Comparison of ENCODE assay signal across 28 cellular contexts in genomic region chr16:66273036-66273435, GRCh38.
"Had no signal": no experiment of that assay in that cellular context is flagged by ENCODE, and none has a peak within 500 bp of the region (broad histone marks: within the 10 kb centered on the region; RNA-seq: fewer than 3 reads in every experiment).

No MANE protein-coding gene starts in this region.

- H3K27ac Mint-ChIP-seq: activated B cell treated with CpG ODN at 0.5 μM for 24 hours; activated CD4-positive, alpha-beta memory T cell treated with anti-CD3 and anti-CD28 coated beads, Interleukin-2, amount 10 ng/mL, durations not matched to agents 7 days and 5 days; activated CD4-positive, alpha-beta T cell treated with anti-CD3 and anti-CD28 coated beads for 36 hours; activated naive CD4-positive, alpha-beta T cell treated with anti-CD3 and anti-CD28 coated beads, Interleukin-2, amount 50 U/mL, for 24 hours; activated naive CD8-positive, alpha-beta T cell treated with anti-CD3 and anti-CD28 coated beads, Interleukin-2, amount 50 U/mL, for 24 hours; activated T-helper 17 cell treated with anti-CD3 and anti-CD28 coated beads, Interleukin-2, amount 50 U/mL, for 72 hours; T-cell had no signal

- H3K4me3 Mint-ChIP-seq: activated B cell treated with CpG ODN at 0.5 μM for 24 hours; activated CD4-positive, alpha-beta memory T cell treated with anti-CD3 and anti-CD28 coated beads, Interleukin-2, amount 10 ng/mL, durations not matched to agents 7 days and 5 days; activated CD4-positive, alpha-beta T cell treated with anti-CD3 and anti-CD28 coated beads for 36 hours; activated naive CD4-positive, alpha-beta T cell treated with anti-CD3 and anti-CD28 coated beads, Interleukin-2, amount 50 U/mL, for 24 hours; activated naive CD8-positive, alpha-beta T cell treated with anti-CD3 and anti-CD28 coated beads, Interleukin-2, amount 50 U/mL, for 24 hours; activated T-cell treated with anti-CD3 and anti-CD28 coated beads, Interleukin-2, amount 50 U/mL, for 4 hours; activated T-helper 17 cell treated with anti-CD3 and anti-CD28 coated beads, Interleukin-2, amount 50 U/mL, for 72 hours; brain; central memory CD8-positive, alpha-beta T cell; T-cell had no signal

- H3K27me3 ChIP-seq: ascending aorta, MG63 had no signal

- H3K27ac ChIP-seq: ascending aorta had no signal

- ATAC-seq: activated CD4-positive, alpha-beta T cell treated with anti-CD3 and anti-CD28 coated beads for 36 hours; activated naive CD8-positive, alpha-beta T cell treated with anti-CD3 and anti-CD28 coated beads, Interleukin-2, amount 50 U/mL, for 24 hours; activated T-cell treated with anti-CD3 and anti-CD28 coated beads, Interleukin-2, amount 50 U/mL, for 4 hours; activated T-helper 17 cell treated with anti-CD3 and anti-CD28 coated beads, Interleukin-2, amount 50 U/mL, for 72 hours; T-cell had no signal

- H3K9me3 Mint-ChIP-seq: activated B cell treated with CpG ODN at 0.5 μM for 24 hours; activated CD4-positive, alpha-beta memory T cell treated with anti-CD3 and anti-CD28 coated beads, Interleukin-2, amount 10 ng/mL, durations not matched to agents 7 days and 5 days; activated naive CD4-positive, alpha-beta T cell treated with anti-CD3 and anti-CD28 coated beads, Interleukin-2, amount 50 U/mL, for 24 hours; activated naive CD8-positive, alpha-beta T cell treated with anti-CD3 and anti-CD28 coated beads, Interleukin-2, amount 50 U/mL, for 24 hours; activated T-cell treated with anti-CD3 and anti-CD28 coated beads, Interleukin-2, amount 50 U/mL, for 4 hours; activated T-helper 17 cell treated with anti-CD3 and anti-CD28 coated beads, Interleukin-2, amount 50 U/mL, for 72 hours; central memory CD8-positive, alpha-beta T cell had no signal

- H3K36me3 Mint-ChIP-seq: activated naive CD4-positive, alpha-beta T cell treated with anti-CD3 and anti-CD28 coated beads, Interleukin-2, amount 50 U/mL, for 24 hours; T-cell had no signal

- H3K4me3 ChIP-seq: ascending aorta, MG63 had no signal

- H3K9me3 ChIP-seq: ascending aorta, MG63 had no signal

- H3K4me1 ChIP-seq: ascending aorta had no signal

- DNase-seq: activated B cell treated with CpG ODN at 0.5 μM for 24 hours; activated CD4-positive, alpha-beta T cell treated with anti-CD3 and anti-CD28 coated beads for 36 hours; activated CD4-positive, alpha-beta T cell treated with anti-CD3 and anti-CD28 coated beads, Interleukin-2, amount 50 U/mL, for 1 hour; activated naive CD4-positive, alpha-beta T cell; activated naive CD8-positive, alpha-beta T cell treated with anti-CD3 and anti-CD28 coated beads, Interleukin-2, amount 50 U/mL, for 24 hours; activated T-cell treated with anti-CD3 and anti-CD28 coated beads, Interleukin-2, amount 50 U/mL, for 4 hours; amniotic stem cell; MG63; MV-4-11; NCI-H1092 treated with DMSO at 0.1 percent for 48 hours; NCI-H1417 treated with DMSO at 0.1 percent for 48 hours; NCI-H1694; NCI-H2029; NCI-H2107; NCI-H2171 treated with DMSO at 0.1 percent for 48 hours; NCI-H226; NCI-H526; NCI-H774; SIG-M5; T-helper 2 cell; T1000 had no signal

- H3K36me3 ChIP-seq: ascending aorta, MG63 had no signal
